In genomic region chr14:73142216-73142615, GRCh38 we compare ENCODE assay signal across 15 cellular contexts. TPM values are rescaled to one million over a fixed set of nuclear protein-coding genes. Genes with fewer than 3 reads are reported as not detected.
DNase-seq lines count a peak whose midpoint lies in the region; ATAC-seq and TF ChIP-seq lines count a peak whose summit lies in the region.
"Had no signal": no experiment of that assay in that cellular context is flagged by ENCODE, and none has a peak within 500 bp of the region (broad histone marks: within the 10 kb centered on the region; RNA-seq: fewer than 3 reads in every experiment).

No MANE protein-coding gene starts in this region.

- DNase-seq in A673 (ENCODE audit: low spot score) = no peak
- peak; percentile 52 for DNase-seq in GM13976 (ENCODE audit: low spot score)
- no peak for DNase-seq in hepatocyte (ENCODE audit: low spot score)
- DNase-seq in left ventricle myocardium superior = no peak
- no peak for DNase-seq in mesendoderm
- no peak for DNase-seq in stomach
- DNase-seq: activated CD8-positive, alpha-beta memory T cell treated with anti-CD3 and anti-CD28 coated beads for 24 hours; effector CD4-positive, alpha-beta T cell; left colon; OCI-M1; T-cell had no signal

- H4K8ac ChIP-seq in mesendoderm (ENCODE audit: low read depth, low read length) = no peak overlapping the region

- 96% methylated on average over 2 of the region's 2 CpGs for WGBS in hepatocyte (ENCODE audit: low lambda C conversion rate, missing lambda C conversion rate)
- WGBS in mesendoderm (ENCODE audit: extremely low coverage, insufficient coverage, low lambda C conversion rate) = no CpG with 5 or more reads among the region's 2 CpGs
- WGBS in stomach, 5 donors = 60 to 80% (median 66%) methylated on average over 2 of the region's 2 CpGs

- no peaks in the 10 kb centered on the region for H3K9me3 ChIP-seq in A673 (ENCODE audit: low read depth, low read length, poor library complexity, severe bottlenecking)
- H3K9me3 ChIP-seq in Loucy (ENCODE audit: insufficient read depth, low read depth, low read length) = no peaks in the 10 kb centered on the region
- no peaks in the 10 kb centered on the region for H3K9me3 ChIP-seq in hepatocyte (ENCODE audit: low read depth)
- no peaks in the 10 kb centered on the region for H3K9me3 ChIP-seq in stomach
- H3K9me3 ChIP-seq: gastroesophageal sphincter had no signal

- H2BK5ac ChIP-seq in mesendoderm (ENCODE audit: low read length) = no peak overlapping the region

- H3K4ac ChIP-seq in mesendoderm (ENCODE audit: low read depth, low read length) = no peak overlapping the region

- H3K4me1 ChIP-seq in A673 (ENCODE audit: insufficient read depth, low read length, poor library complexity, severe bottlenecking) = peaks cover 12% of the 10 kb centered on the region
- H3K4me1 ChIP-seq in Loucy (ENCODE audit: insufficient read depth, low read length, poor library complexity, severe bottlenecking) = peaks cover 22% of the 10 kb centered on the region
- H3K4me1 ChIP-seq in hepatocyte (ENCODE audit: insufficient read depth) = peaks cover 5% of the 10 kb centered on the region
- H3K4me1 ChIP-seq in mesendoderm (ENCODE audit: control insufficient read depth, low read depth, low read length) = peaks cover 2% of the 10 kb centered on the region
- H3K4me1 ChIP-seq in stomach = peaks cover 22 to 84% (median 41%) of the 10 kb centered on the region in 4 donors

- H2BK120ac ChIP-seq in mesendoderm (ENCODE audit: low read depth, low read length) = no peak overlapping the region

- peak overlapping the region; percentile 49 for H3K4me2 ChIP-seq in Loucy (ENCODE audit: low read depth, low read length, poor library complexity, severe bottlenecking)
- peak overlapping the region; percentile 1 for H3K4me2 ChIP-seq in hepatocyte
- H3K4me2 ChIP-seq in mesendoderm (ENCODE audit: low read length) = no peak overlapping the region

- H3K4me3 ChIP-seq in A673 (ENCODE audit: low read depth, low read length, poor library complexity, severe bottlenecking) (no peak overlapping the region), Loucy (ENCODE audit: low read length, poor library complexity, severe bottlenecking) (no peak overlapping the region), hepatocyte (no peak overlapping the region), mesendoderm (ENCODE audit: low read length) (no peak overlapping the region), stomach (no peak overlapping the region)
- H3K4me3 ChIP-seq: gastroesophageal sphincter had no signal

- CTCF ChIA-PET in A673 (lab: Charles Lee) = no interaction called here

- H4K20me1 ChIP-seq in Loucy (ENCODE audit: insufficient read depth, low read length, poor library complexity, severe bottlenecking) (peaks cover 9% of the 10 kb centered on the region), hepatocyte (ENCODE audit: insufficient read depth, poor library complexity, severe bottlenecking) (peaks cover 75% of the 10 kb centered on the region)

- H3K36me3 ChIP-seq in A673 (ENCODE audit: insufficient read depth, low read length, poor library complexity, severe bottlenecking) = no peaks in the 10 kb centered on the region
- H3K36me3 ChIP-seq in Loucy (ENCODE audit: insufficient read depth, low read length) = no peaks in the 10 kb centered on the region
- no peaks in the 10 kb centered on the region for H3K36me3 ChIP-seq in hepatocyte (replicated peaks; ENCODE audit: insufficient read depth, low read depth)
- no peaks in the 10 kb centered on the region for H3K36me3 ChIP-seq in mesendoderm (ENCODE audit: control insufficient read depth, insufficient read depth, low read length)
- no peaks in the 10 kb centered on the region for H3K36me3 ChIP-seq in stomach
- H3K36me3 ChIP-seq: gastroesophageal sphincter had no signal

- H4K5ac ChIP-seq in mesendoderm (ENCODE audit: low read length) = no peak overlapping the region

- H3K27ac ChIP-seq in A673 (ENCODE audit: low read depth, low read length, poor library complexity, severe bottlenecking) (peak overlapping the region; percentile 9), hepatocyte (no peak overlapping the region), mesendoderm (ENCODE audit: low read depth, low read length) (no peak overlapping the region), stomach (peak overlapping the region in 1 of 5 donors; percentile 23)
- H3K27ac ChIP-seq: gastroesophageal sphincter had no signal

- peaks cover 76% of the 10 kb centered on the region for H3K79me2 ChIP-seq in Loucy (ENCODE audit: insufficient read depth, low read length)
- peaks cover 99% of the 10 kb centered on the region for H3K79me2 ChIP-seq in hepatocyte
- peaks cover 10% of the 10 kb centered on the region for H3K79me2 ChIP-seq in mesendoderm (ENCODE audit: control insufficient read depth, insufficient read depth, low read length)

- intact Hi-C loops in A673 (cut with micrococcal nuclease; ENCODE audit: unreplicated experiment) (no loop called here), left ventricle myocardium superior (cut with micrococcal nuclease) (no loop called here), stomach (cut with DNase I; ENCODE audit: low total_unique reads) (no loop called here)

- H2AFZ ChIP-seq in Loucy (ENCODE audit: low read length) (no peak overlapping the region), hepatocyte (no peak overlapping the region)

- no peak overlapping the region for H3K23ac ChIP-seq in mesendoderm (ENCODE audit: low read length)

- no peaks in the 10 kb centered on the region for H3K9me2 ChIP-seq in Loucy (replicated peaks; ENCODE audit: low read depth, low read length)
- H3K9me2 ChIP-seq in hepatocyte (replicated peaks; ENCODE audit: insufficient read depth) = no peaks in the 10 kb centered on the region

- no peak overlapping the region for H2BK15ac ChIP-seq in mesendoderm (replicated peaks; ENCODE audit: low read depth)

- TF ChIP-seq POLR2A in stomach (IDR thresholded peaks at IDR 0.05) = no peak

- no TSS peak for BruUV-seq in A673 (replicated peaks; lab: Mats Ljungman, UMichigan)

- H2AK5ac ChIP-seq in mesendoderm (ENCODE audit: low read length) = no peak overlapping the region

- peaks cover 13% of the 10 kb centered on the region for H3K79me1 ChIP-seq in mesendoderm (ENCODE audit: low read length)

- H3F3A ChIP-seq in Loucy (ENCODE audit: low read depth) = peaks cover 3% of the 10 kb centered on the region; the same call in 1 of the 2 replicates

- no peak for ATAC-seq in left ventricle myocardium superior
- no peak for ATAC-seq in HG03521 (IDR thresholded peaks at IDR 0.05; ENCODE audit: unreplicated experiment)
- ATAC-seq: gastroesophageal sphincter; left colon; stimulated activated memory B cell treated with anti-CD40 and anti-IgM and Interleukin-4, amounts not matched to agents 10 μg/mL and 1 μg/mL and 100 μg/mL, for 72 hours had no signal

- no peak for TF ChIP-seq CTCF in A673 (conservative IDR thresholded peaks at IDR 0.05; ENCODE audit: low read depth, low read length)
- TF ChIP-seq CTCF in GM13976 (IDR thresholded peaks at IDR 0.05; ENCODE audit: borderline replicate concordance, control extremely low read depth, extremely low read depth, insufficient read depth, missing control alignments) = no peak
- TF ChIP-seq CTCF in Loucy (conservative IDR thresholded peaks at IDR 0.05; ENCODE audit: low read length) = no peak
- TF ChIP-seq CTCF in hepatocyte (IDR thresholded peaks at IDR 0.05; ENCODE audit: poor library complexity) = no peak
- no peak for TF ChIP-seq CTCF in stomach (IDR thresholded peaks at IDR 0.05)

- in situ Hi-C loops in GM13976 (cut with MboI; ENCODE audit: low sequenced_read_pairs, unreplicated experiment) = no loop called here

- POLR2A ChIA-PET in A673 (lab: Charles Lee; ENCODE audit: low non-redundant PET) = no interaction called here

- H3K27me3 ChIP-seq in A673 (replicated peaks; ENCODE audit: insufficient read depth, low read depth, low read length, poor library complexity) (no peaks in the 10 kb centered on the region), Loucy (ENCODE audit: insufficient read depth, low read length, poor library complexity, severe bottlenecking) (no peaks in the 10 kb centered on the region), hepatocyte (no peaks in the 10 kb centered on the region), mesendoderm (ENCODE audit: insufficient read depth, low read length, poor library complexity) (no peaks in the 10 kb centered on the region), stomach (no peaks in the 10 kb centered on the region)
- H3K27me3 ChIP-seq: gastroesophageal sphincter had no signal

- H3K9ac ChIP-seq in Loucy (ENCODE audit: low read depth, low read length, poor library complexity, severe bottlenecking) = no peak overlapping the region
- no peak overlapping the region for H3K9ac ChIP-seq in mesendoderm (ENCODE audit: low read length)

- TF ChIP-seq EP300 in stomach (IDR thresholded peaks at IDR 0.05) = no peak

- no peak overlapping the region for H3K56ac ChIP-seq in mesendoderm (ENCODE audit: low read length)

- H3K18ac ChIP-seq in mesendoderm (ENCODE audit: low read length) = no peak overlapping the region

RNA-seq across cellular contexts. Expression of gene PSEN1, which starts 5.9 kb away (rescaled TPM):
- 38.7 and 41.9 TPM in 2 replicates for total RNA-seq in A673 (2021)
- total RNA-seq in hepatocyte = 71.6 and 88.2 TPM in 2 replicates
- 61.7 and 65.6 TPM in 2 replicates for polyA plus RNA-seq in hepatocyte
- total RNA-seq in left ventricle myocardium superior = 24.1 TPM
- 20.8 TPM for polyA plus RNA-seq in mesendoderm (2013, experiment 1 of 2)
- polyA plus RNA-seq in mesendoderm (2013, experiment 2 of 2) = 21.7 TPM
- 10 to 100 TPM; 17.9 to 89.8 (median 36.4) TPM for total RNA-seq in stomach
- polyA plus RNA-seq in stomach = 10 to 100 TPM in 2 of 3 donors, 1 to 10 TPM in 1; 5.8 to 18.6 (median 11.8) TPM
